ENCODE assay signal across 11 cellular contexts in genomic region chr3:171165986-171166385, GRCh38.
A peak's percentile ranks its signal among the peaks of the same experiment; 100 is the strongest.
DNase-seq lines count a peak whose midpoint lies in the region; ATAC-seq, FAIRE-seq and TF ChIP-seq lines count a peak whose summit lies in the region.
"Had no signal": no experiment of that assay in that cellular context is flagged by ENCODE, and none has a peak within 500 bp of the region (broad histone marks: within the 10 kb centered on the region; RNA-seq: fewer than 3 reads in every experiment).

No MANE protein-coding gene starts in this region.

- H4K20me1 ChIP-seq in GM12878 (ENCODE audit: control insufficient read depth, insufficient read depth) = no peaks in the 10 kb centered on the region

- no peak overlapping the region for H3K9ac ChIP-seq in GM12878 (ENCODE audit: control insufficient read depth, insufficient read depth, low read length)

- H3K4me2 ChIP-seq in GM12878 (ENCODE audit: control insufficient read depth, insufficient read depth) = peak overlapping the region; percentile 56

- no peak for TF ChIP-seq EP300 in GM12878 (IDR thresholded peaks at IDR 0.05; ENCODE audit: borderline replicate concordance in 1 of 2, control insufficient read depth in 1 of 2, low read depth in 2 of 2, low read length in 2 of 2)

- H3K27ac ChIP-seq in CD8-positive, alpha-beta memory T cell (ENCODE audit: low read depth, low read length) = no peak overlapping the region
- H3K27ac ChIP-seq in GM12878 (ENCODE audit: control insufficient read depth, insufficient read depth) = peak overlapping the region; percentile 41; the same call in 1 of the 2 replicates

- no peak overlapping the region for H2AFZ ChIP-seq in GM12878 (ENCODE audit: control insufficient read depth, low read depth, low read length)

- H3K9me3 ChIP-seq in CD8-positive, alpha-beta memory T cell (ENCODE audit: low read length) = peaks cover 5% of the 10 kb centered on the region
- H3K9me3 ChIP-seq in GM12878 (replicated peaks; ENCODE audit: control insufficient read depth, insufficient read depth, low read length) = peaks cover 2% of the 10 kb centered on the region; the same call in 2 of the 3 replicates

- no peak for TF ChIP-seq RAD21 in GM12878 (IDR thresholded peaks at IDR 0.05; ENCODE audit: insufficient read depth, low read depth, low read length)

- peaks cover 7% of the 10 kb centered on the region for H3K36me3 ChIP-seq in CD8-positive, alpha-beta memory T cell (ENCODE audit: insufficient read depth, low read length)
- H3K36me3 ChIP-seq in GM12878 (ENCODE audit: control insufficient read depth in 2 of 2, insufficient read depth in 2 of 2, low read length in 1 of 2) = peaks cover 10 to 40% of the 10 kb centered on the region in 2 experiments; a peak in 3 of 4 replicates

- peaks cover 36 to 67% (median 41%) of the 10 kb centered on the region in 3 donors for H3K36me3 Mint-ChIP-seq in CD8-positive, alpha-beta memory T cell

- in situ Hi-C loops in GM12878 (cut with MboI) = no loop called here

- H3K79me2 ChIP-seq in GM12878 (ENCODE audit: control insufficient read depth, insufficient read depth, low read length) = no peaks in the 10 kb centered on the region

- H3K4me1 ChIP-seq in CD8-positive, alpha-beta memory T cell (ENCODE audit: insufficient read depth, low read length) = no peaks in the 10 kb centered on the region
- peaks cover 14% of the 10 kb centered on the region for H3K4me1 ChIP-seq in GM12878 (ENCODE audit: control insufficient read depth, insufficient read depth, low read length)

- H3K27me3 ChIP-seq in CD8-positive, alpha-beta memory T cell (ENCODE audit: insufficient read depth, low read length, poor library complexity, severe bottlenecking) = no peaks in the 10 kb centered on the region
- H3K27me3 ChIP-seq in GM12878 (replicated peaks in 1 of 2; ENCODE audit: control insufficient read depth in 2 of 2, insufficient read depth in 2 of 2, low read length in 1 of 2) = no peaks in the 10 kb centered on the region

- FAIRE-seq in GM19239 (lab: Jason Lieb, UNC) = peak; percentile 77
- no peak for FAIRE-seq in GM12878 (lab: Jason Lieb, UNC)

- SMC1A ChIA-PET in GM12878 (lab: Charles Lee; ENCODE audit: uncharacterized antibody, unreplicated experiment) = interaction anchor here (0.7 to 3.3 kb wide), 12 partner anchors 9 to 400 kb away, joined by 3 to 22 read pairs (median 4); no protein-coding TSS in a partner anchor

- no TSS peak for BruUV-seq in GM12878 (replicated peaks; lab: Mats Ljungman, UMichigan)

- no peak overlapping the region for H3K4me3 ChIP-seq in CD8-positive, alpha-beta memory T cell (ENCODE audit: low read length)
- no peak overlapping the region for H3K4me3 ChIP-seq in GM12878

- WGBS in GM12878 (ENCODE audit: insufficient coverage, insufficient replicate concordance, low lambda C conversion rate, missing lambda C conversion rate) = 0% methylated on average over 1 of the region's 1 CpG

- ATAC-seq in HG03139 (IDR thresholded peaks at IDR 0.05; ENCODE audit: unreplicated experiment) = peak; percentile 30
- ATAC-seq in GM12878 = peak; percentile 87

- TF ChIP-seq POLR2A in GM12878 (IDR thresholded peaks at IDR 0.05; ENCODE audit: low read depth, low read length) = no peak

- peaks cover 20 to 38% (median 28%) of the 10 kb centered on the region in 3 donors for H3K4me1 Mint-ChIP-seq in CD8-positive, alpha-beta memory T cell

- H3K27ac Mint-ChIP-seq in CD8-positive, alpha-beta memory T cell = peak overlapping the region in 6 of 8 donors; percentile 13 to 83 (median 48)
- H3K27ac Mint-ChIP-seq: progenitor cell of endocrine pancreas had no signal

- no peaks in the 10 kb centered on the region for H3K27me3 Mint-ChIP-seq in CD8-positive, alpha-beta memory T cell
- H3K27me3 Mint-ChIP-seq: progenitor cell of endocrine pancreas had no signal

- POLR2A ChIA-PET in CD8-positive, alpha-beta memory T cell (lab: Charles Lee) = no interaction called here
- POLR2A ChIA-PET in GM12878 (lab: Charles Lee) = interaction anchor here (1.3 kb wide), 1 partner anchor 294 kb away, joined by 3 read pairs; the partner anchor contains the start of gene TNIK

- RAD21 ChIA-PET in GM12878 (lab: Charles Lee; ENCODE audit: unreplicated experiment) = interaction anchor here (0.7 to 1.3 kb wide), 9 partner anchors 23 to 401 kb away, joined by 3 to 4 read pairs (median 3); no protein-coding TSS in a partner anchor

- no peak for DNase-seq in CD8-positive, alpha-beta memory T cell
- DNase-seq in GM19239 (ENCODE audit: insufficient read length, low spot score) = no peak
- DNase-seq in GM12878 (ENCODE audit: low read depth, low spot score) = no peak
- DNase-seq in stimulated activated naive CD4-positive, alpha-beta T cell (lab: John Stamatoyannopoulos, UW) = no peak
- no peak for DNase-seq in dermis blood vessel endothelial cell
- no peak for DNase-seq in NCI-H524 treated with DMSO at 0.1 percent for 48 hours (lab: John Stamatoyannopoulos, UW)
- DNase-seq in superior temporal gyrus (ENCODE audit: extremely low spot score) = no peak
- DNase-seq: NCI-H1417 treated with DMSO at 0.1 percent for 48 hours, SIG-M5 had no signal

- intact Hi-C loops in GM12878 (cut with micrococcal nuclease; ENCODE audit: unreplicated experiment) = no loop called here

- H3K4me3 Mint-ChIP-seq in CD8-positive, alpha-beta memory T cell = peak overlapping the region in 2 of 7 donors; percentile 0 to 48

- CTCF ChIA-PET in CD8-positive, alpha-beta memory T cell (lab: Charles Lee) = interaction anchor here (0.9 kb wide), 1 partner anchor 400 kb away, joined by 3 read pairs; no protein-coding TSS in a partner anchor
- CTCF ChIA-PET in GM12878 (lab: Yijun Ruan, JAX) = interaction anchor here (0.8 to 2.3 kb wide), 9 partner anchors 9 to 668 kb away, joined by 3 to 13 read pairs (median 3); no protein-coding TSS in a partner anchor

- no peak for TF ChIP-seq CTCF in GM12878 (IDR thresholded peaks at IDR 0.05 in 2 of 3, conservative IDR thresholded peaks at IDR 0.05 in 1 of 3; ENCODE audit: control insufficient read depth in 2 of 3, extremely low read depth in 1 of 3, insufficient read depth in 1 of 3, low read depth in 3 of 3, low read length in 3 of 3)

- H3K9me3 Mint-ChIP-seq in CD8-positive, alpha-beta memory T cell = peaks cover 2 to 6% (median 6%) of the 10 kb centered on the region in 5 donors

TF ChIP-seq in GM12878, 131 proteins besides CTCF, POLR2A, EP300 and RAD21:
- peak; percentile 91 for TF ChIP-seq MTA2 (IDR thresholded peaks at IDR 0.05; ENCODE audit: low read depth)
- 0 out of 2 replicates have a peak, but pooled peaks have one; percentile 34 for TF ChIP-seq NR2F1 (conservative IDR thresholded peaks at IDR 0.05)
- 0 out of 2 replicates have a peak, but pooled peaks have one; percentile 19 for TF ChIP-seq ATF7 (IDR thresholded peaks at IDR 0.05; ENCODE audit: low read depth)
- TF ChIP-seq BACH1 (IDR thresholded peaks at IDR 0.05; ENCODE audit: borderline replicate concordance) = peak; percentile 33; the same call in 1 of the 2 replicates
- TF ChIP-seq BCL11A (IDR thresholded peaks at IDR 0.05; ENCODE audit: low read depth, low read length) = peak; percentile 48; the same call in 1 of the 2 replicates
- no peak for TF ChIP-seq TCF7 (IDR thresholded peaks at IDR 0.05; ENCODE audit: borderline replicate concordance)
- no peak for TF ChIP-seq PAX5 (IDR thresholded peaks at IDR 0.05; ENCODE audit: borderline replicate concordance, low read depth, low read length)
- 0 out of 2 replicates have a peak, but pooled peaks have one; percentile 43 for TF ChIP-seq ZNF217 (IDR thresholded peaks at IDR 0.05)
TF ChIP-seq in GM12878: peak in this region for 6.
